25 cellular contexts compared by ENCODE assay signal in genomic region chr4:34371676-34372075, GRCh38.
"Had no signal": no experiment of that assay in that cellular context is flagged by ENCODE, and none has a peak within 500 bp of the region (broad histone marks: within the 10 kb centered on the region; RNA-seq: fewer than 3 reads in every experiment).

No MANE protein-coding gene starts in this region.

- H3K27me3 ChIP-seq: esophagus muscularis mucosa, ovary, right lobe of liver, tibial nerve, upper lobe of left lung had no signal

- H3K36me3 ChIP-seq: esophagus muscularis mucosa, ovary, right lobe of liver, thoracic aorta, tibial nerve, upper lobe of left lung had no signal

- H3K4me3 ChIP-seq: coronary artery, esophagus muscularis mucosa, mucosa of descending colon, ovary, right lobe of liver, thoracic aorta, tibial nerve, upper lobe of left lung had no signal

- H3K27ac ChIP-seq: coronary artery, esophagus muscularis mucosa, ovary, right lobe of liver, thoracic aorta, tibial nerve, upper lobe of left lung had no signal

- DNase-seq: dermis blood vessel endothelial cell; effector memory CD4-positive, alpha-beta T cell; foreskin melanocyte; hypothalamus; immature natural killer cell; islet precursor cell; kidney glomerular epithelial cell; left colon; mesenchymal stem cell; mucosa of descending colon; naive B cell; nucleus accumbens; ovary; retina; right lobe of liver; small intestine; stimulated activated CD4-positive, alpha-beta T cell treated with anti-CD3 and anti-CD28 coated beads, Interleukin-15, amount 100 ng/mL, for 24 hours; stimulated activated CD4-positive, alpha-beta T cell treated with anti-CD3 and anti-CD28 coated beads, Interleukin-2, amount 100 ng/mL, for 48 hours; stimulated activated naive B cell treated with anti-CD40 and anti-IgM and Interleukin-4, amounts not matched to agents 10 μg/mL and 1 μg/mL and 100 μg/mL, for 72 hours; upper lobe of left lung had no signal

- H3K9me3 ChIP-seq: ovary, right lobe of liver, thoracic aorta, tibial nerve, upper lobe of left lung had no signal

- H3K4me1 ChIP-seq: esophagus muscularis mucosa, right lobe of liver, tibial nerve, upper lobe of left lung had no signal

- ATAC-seq: left colon; mucosa of descending colon; natural killer cell treated with Interleukin-12 subunit alpha and Interleukin-12 subunit beta and Interleukin-15 and Interleukin-18, amount 100 ng/mL, for 72 hours; right lobe of liver; stimulated activated naive B cell treated with anti-CD40 and anti-IgM and Interleukin-4, amounts not matched to agents 10 μg/mL and 1 μg/mL and 100 μg/mL, for 72 hours had no signal
